14 cellular contexts compared by ENCODE assay signal in genomic region chr18:13463526-13463925, GRCh38.
A peak's percentile ranks its signal among the peaks of the same experiment; 100 is the strongest.
DNase-seq lines count a peak whose midpoint lies in the region; ATAC-seq and TF ChIP-seq lines count a peak whose summit lies in the region.
"Had no signal": no experiment of that assay in that cellular context is flagged by ENCODE, and none has a peak within 500 bp of the region (broad histone marks: within the 10 kb centered on the region; RNA-seq: fewer than 3 reads in every experiment).

No MANE protein-coding gene starts in this region.

- peak overlapping the region; percentile 84 for H3K27ac ChIP-seq in KOPT-K1 (ENCODE audit: low read depth, low read length, poor library complexity, severe bottlenecking)
- peak overlapping the region; percentile 89 for H3K27ac ChIP-seq in neutrophil
- H3K27ac ChIP-seq: esophagus muscularis mucosa had no signal

- H3K4me3 Mint-ChIP-seq in activated naive CD8-positive, alpha-beta T cell treated with anti-CD3 and anti-CD28 coated beads for 36 hours: no peak overlapping the region

- peaks cover 46% of the 10 kb centered on the region for H3K36me3 Mint-ChIP-seq in activated naive CD8-positive, alpha-beta T cell treated with anti-CD3 and anti-CD28 coated beads for 36 hours

- peaks cover 54% of the 10 kb centered on the region for H3K36me3 ChIP-seq in KOPT-K1 (ENCODE audit: insufficient read depth, low read length)
- H3K36me3 ChIP-seq in neutrophil: no peaks in the 10 kb centered on the region
- H3K36me3 ChIP-seq: adrenal gland, esophagus muscularis mucosa had no signal

- intact Hi-C loops in Right ventricle myocardium superior (cut with DNase I): no loop called here

- H3K27ac Mint-ChIP-seq in activated naive CD8-positive, alpha-beta T cell treated with anti-CD3 and anti-CD28 coated beads for 36 hours: peak overlapping the region; percentile 74

- H3K9me3 ChIP-seq in KOPT-K1 (ENCODE audit: insufficient read depth, low read length, poor library complexity, severe bottlenecking) (peaks cover 10% of the 10 kb centered on the region), neutrophil (no peaks in the 10 kb centered on the region)
- H3K9me3 ChIP-seq: adrenal gland, esophagus muscularis mucosa had no signal

- H3K4me1 Mint-ChIP-seq in activated naive CD8-positive, alpha-beta T cell treated with anti-CD3 and anti-CD28 coated beads for 36 hours: peaks cover 48% of the 10 kb centered on the region

- peaks cover 20% of the 10 kb centered on the region for H3K9me3 Mint-ChIP-seq in activated naive CD8-positive, alpha-beta T cell treated with anti-CD3 and anti-CD28 coated beads for 36 hours

- peak; percentile 93 to 94 for ATAC-seq in activated CD4-positive, CD25-positive, alpha-beta regulatory T cell treated with anti-CD3 and anti-CD28 coated beads, Interleukin-2, amount 50 U/mL, for 24 hours
- no peak for ATAC-seq in Right ventricle myocardium superior (ENCODE audit: poor library complexity)

- no peak for DNase-seq in activated CD4-positive, CD25-positive, alpha-beta regulatory T cell treated with anti-CD3 and anti-CD28 coated beads, Interleukin-2, amount 50 U/mL, for 72 hours
- peak; percentile 28 for DNase-seq in activated naive CD8-positive, alpha-beta T cell treated with anti-CD3 and anti-CD28 coated beads for 36 hours
- DNase-seq in NCI-H1694 (lab: John Stamatoyannopoulos, UW) (no peak), Right ventricle myocardium superior (no peak), retina (no peak)
- DNase-seq: DMS 273 treated with DMSO at 0.1 percent for 48 hours, GOT3, kidney, NCI-H1105 treated with DMSO at 0.1 percent for 48 hours had no signal

- no peaks in the 10 kb centered on the region for H3K27me3 Mint-ChIP-seq in activated naive CD8-positive, alpha-beta T cell treated with anti-CD3 and anti-CD28 coated beads for 36 hours

- H3K4me1 ChIP-seq in neutrophil (ENCODE audit: control insufficient read depth in 1 of 2, insufficient read depth in 1 of 2, low read depth in 1 of 2, low read length in 1 of 2): peaks cover 49% of the 10 kb centered on the region in 2 experiments

- H3K4me3 ChIP-seq in neutrophil (ENCODE audit: low read depth in 1 of 2, low read length in 1 of 2): no peak overlapping the region
- H3K4me3 ChIP-seq: adrenal gland, esophagus muscularis mucosa had no signal

- TF ChIP-seq CTCF in neutrophil (IDR thresholded peaks at IDR 0.05): no peak

- no peaks in the 10 kb centered on the region for H3K27me3 ChIP-seq in neutrophil
- H3K27me3 ChIP-seq: adrenal gland, esophagus muscularis mucosa had no signal
